ENCODE assay signal across 29 cellular contexts in the genomic region with DNA sequence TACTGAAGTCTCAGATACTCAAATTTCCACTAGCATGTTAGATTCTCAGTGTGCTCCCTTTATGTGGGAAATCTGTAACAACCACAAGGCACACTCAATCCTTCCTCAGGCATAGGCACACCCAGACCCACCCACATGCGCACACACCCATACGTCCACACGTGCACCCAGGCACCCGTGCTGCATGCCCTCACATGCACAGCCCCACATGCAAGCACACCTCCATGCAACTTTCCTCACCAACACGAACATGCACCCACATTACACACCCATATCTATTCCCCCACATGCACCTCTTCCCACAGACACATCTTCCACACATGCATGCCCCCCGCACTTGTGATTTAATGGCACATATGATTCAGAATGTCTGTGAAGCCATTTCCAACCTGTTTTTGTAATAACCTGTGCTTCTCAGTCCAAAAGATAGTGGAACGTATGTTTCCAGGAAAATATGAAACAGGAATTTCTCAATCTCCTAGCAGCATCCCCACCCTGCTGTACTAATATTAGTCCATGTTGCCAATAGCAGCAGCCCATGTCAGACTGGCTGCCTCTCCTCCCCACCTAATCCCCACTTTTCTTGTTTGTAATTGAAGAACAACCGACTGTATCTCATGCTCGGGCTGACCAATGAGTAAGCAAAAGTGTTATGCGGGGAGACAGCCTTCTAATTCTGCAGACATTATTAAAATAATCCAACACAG. TPM values are rescaled to one million over a fixed set of nuclear protein-coding genes. Genes with fewer than 3 reads are reported as not detected.
"Had no signal": no experiment of that assay in that cellular context is flagged by ENCODE, and none has a peak within 500 bp of the region (broad histone marks: within the 10 kb centered on the region; RNA-seq: fewer than 3 reads in every experiment).

No MANE protein-coding gene starts in this region.

- ATAC-seq: activated CD8-positive, alpha-beta memory T cell treated with anti-CD3 and anti-CD28 coated beads, Interleukin-2, amount 10 ng/mL, durations not matched to agents 7 days and 5 days; activated CD8-positive, alpha-beta T cell treated with anti-CD3 and anti-CD28 coated beads, Interleukin-2, amount 10 ng/mL, durations not matched to agents 7 days and 5 days; pancreas; stimulated activated effector memory CD8-positive, alpha-beta T cell treated with anti-CD3 and anti-CD28 coated beads, Interleukin-12 subunit alpha, Interleukin-12 subunit beta, amount 100 ng/mL, for 72 hours had no signal

- H3K27ac Mint-ChIP-seq: activated B cell treated with CpG ODN at 0.5 μM for 24 hours; activated CD8-positive, alpha-beta memory T cell treated with anti-CD3 and anti-CD28 coated beads, Interleukin-2, amount 10 ng/mL, durations not matched to agents 7 days and 5 days; activated CD8-positive, alpha-beta T cell treated with anti-CD3 and anti-CD28 coated beads, Interleukin-2, amount 10 ng/mL, durations not matched to agents 7 days and 5 days; activated naive CD8-positive, alpha-beta T cell; mesothelial cell of epicardium; naive B cell; nephron progenitor cell; stimulated activated effector memory CD8-positive, alpha-beta T cell treated with anti-CD3 and anti-CD28 coated beads, Interleukin-12 subunit alpha, Interleukin-12 subunit beta, amount 100 ng/mL, for 72 hours had no signal

- H3K4me3 Mint-ChIP-seq: activated B cell treated with CpG ODN at 0.5 μM for 24 hours; activated CD8-positive, alpha-beta memory T cell treated with anti-CD3 and anti-CD28 coated beads, Interleukin-2, amount 10 ng/mL, durations not matched to agents 7 days and 5 days; activated CD8-positive, alpha-beta T cell treated with anti-CD3 and anti-CD28 coated beads, Interleukin-2, amount 10 ng/mL, durations not matched to agents 7 days and 5 days; activated naive CD8-positive, alpha-beta T cell; mesothelial cell of epicardium; naive B cell; nephron progenitor cell; stimulated activated effector memory CD8-positive, alpha-beta T cell treated with anti-CD3 and anti-CD28 coated beads, Interleukin-12 subunit alpha, Interleukin-12 subunit beta, amount 100 ng/mL, for 72 hours had no signal

- DNase-seq: activated B cell treated with CpG ODN at 0.5 μM for 24 hours; activated CD4-positive, alpha-beta T cell treated with anti-CD3 and anti-CD28 coated beads, Interleukin-2, amount 50 U/mL, for 1 hour; activated CD8-positive, alpha-beta memory T cell treated with anti-CD3 and anti-CD28 coated beads, Interleukin-2, amount 10 ng/mL, durations not matched to agents 7 days and 5 days; activated CD8-positive, alpha-beta T cell treated with anti-CD3 and anti-CD28 coated beads, Interleukin-2, amount 10 ng/mL, durations not matched to agents 7 days and 5 days; activated naive CD4-positive, alpha-beta T cell; activated T-cell treated with anti-CD3 and anti-CD28 coated beads, Interleukin-2, amount 50 U/mL, for 48 hours; cerebellar nuclear complex; colonic mucosa; effector CD8-positive, alpha-beta T cell; foreskin melanocyte; naive B cell; nephron progenitor cell; pancreas; retina; sigmoid colon; small intestine; stimulated activated CD4-positive, alpha-beta T cell treated with anti-CD3 and anti-CD28 coated beads, Interleukin-4, amount 100 ng/mL, for 24 hours; stomach; thyroid gland had no signal

- H3K9me3 Mint-ChIP-seq: activated B cell treated with CpG ODN at 0.5 μM for 24 hours; mesothelial cell of epicardium; naive B cell; nephron progenitor cell; stimulated activated effector memory CD8-positive, alpha-beta T cell treated with anti-CD3 and anti-CD28 coated beads, Interleukin-12 subunit alpha, Interleukin-12 subunit beta, amount 100 ng/mL, for 72 hours had no signal

- H3K36me3 Mint-ChIP-seq: activated CD8-positive, alpha-beta memory T cell treated with anti-CD3 and anti-CD28 coated beads, Interleukin-2, amount 10 ng/mL, durations not matched to agents 7 days and 5 days; activated naive CD8-positive, alpha-beta T cell; mesothelial cell of epicardium; naive B cell; stimulated activated effector memory CD8-positive, alpha-beta T cell treated with anti-CD3 and anti-CD28 coated beads, Interleukin-12 subunit alpha, Interleukin-12 subunit beta, amount 100 ng/mL, for 72 hours had no signal

- H3K4me1 Mint-ChIP-seq: activated B cell treated with CpG ODN at 0.5 μM for 24 hours; activated CD8-positive, alpha-beta memory T cell treated with anti-CD3 and anti-CD28 coated beads, Interleukin-2, amount 10 ng/mL, durations not matched to agents 7 days and 5 days; naive B cell; nephron progenitor cell; stimulated activated effector memory CD8-positive, alpha-beta T cell treated with anti-CD3 and anti-CD28 coated beads, Interleukin-12 subunit alpha, Interleukin-12 subunit beta, amount 100 ng/mL, for 72 hours had no signal

- H3K9me3 ChIP-seq: colonic mucosa, pancreas, prostate gland, sigmoid colon, stomach, thyroid gland, upper lobe of left lung had no signal

RNA-seq across cellular contexts. Expression of a gene that starts 11.3 kb away (rescaled TPM):
- total RNA-seq: activated B cell treated with CpG ODN at 0.5 μM for 24 hours; activated CD8-positive, alpha-beta memory T cell treated with anti-CD3 and anti-CD28 coated beads, Interleukin-2, amount 10 ng/mL, durations not matched to agents 7 days and 5 days; activated CD8-positive, alpha-beta T cell treated with anti-CD3 and anti-CD28 coated beads, Interleukin-2, amount 10 ng/mL, durations not matched to agents 7 days and 5 days; cardiac muscle cell; dermis microvascular lymphatic vessel endothelial cell; glomerular endothelial cell; liver; sigmoid colon; stomach; T-helper 2 cell treated with Interferon-gamma antibody and Interleukin-4, amounts not matched to agents 100 ng/mL and 5 ng/mL, for 36 hours had no signal
